In the genomic region with DNA sequence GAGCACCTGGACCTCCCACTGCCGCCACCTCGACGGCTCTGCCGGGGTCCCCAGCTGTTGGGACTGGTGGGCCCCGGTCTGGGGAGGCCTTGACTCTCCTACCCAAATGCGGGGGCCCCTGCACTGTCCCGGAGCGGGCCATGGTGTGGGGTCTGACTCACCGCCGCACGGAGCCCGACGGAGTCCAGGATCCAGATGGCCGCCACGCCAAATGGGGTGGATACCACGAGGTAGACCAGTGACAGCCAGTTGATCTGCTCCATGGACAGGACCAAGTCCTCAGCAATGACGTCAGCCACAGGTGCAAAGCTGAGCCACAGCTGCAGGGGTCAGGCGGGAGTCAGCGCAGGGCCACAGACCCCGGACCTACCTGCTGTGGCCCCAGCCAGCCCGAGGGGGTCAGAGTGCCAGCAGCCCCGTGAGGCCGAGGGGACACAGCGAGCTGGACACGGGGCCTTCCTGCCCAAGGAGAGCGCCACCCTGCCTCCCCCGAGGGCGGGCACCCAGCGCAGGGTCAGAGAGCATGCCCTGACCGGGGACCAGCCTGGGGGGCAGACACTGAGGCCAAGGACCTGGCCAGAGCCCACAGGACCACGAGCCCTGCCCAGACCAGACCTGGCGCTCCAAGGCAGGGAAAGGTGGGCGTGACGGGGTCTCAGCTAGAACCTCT, we compare ENCODE assay signal across 12 cellular contexts. TPM values are rescaled to one million over a fixed set of nuclear protein-coding genes. Genes with fewer than 3 reads are reported as not detected.
DNase-seq lines count a peak whose midpoint lies in the region; ATAC-seq and TF ChIP-seq lines count a peak whose summit lies in the region.
"Had no signal": no experiment of that assay in that cellular context is flagged by ENCODE, and none has a peak within 500 bp of the region (broad histone marks: within the 10 kb centered on the region; RNA-seq: fewer than 3 reads in every experiment).

No MANE protein-coding gene starts in this region.

- peak; percentile 7 for DNase-seq in activated naive CD4-positive, alpha-beta T cell treated with anti-CD3 and anti-CD28 coated beads, Interleukin-2, amount 50 U/mL, for 16 hours
- no peak for DNase-seq in activated naive CD4-positive, alpha-beta T cell (lab: John Stamatoyannopoulos, UW)
- DNase-seq in coronary artery (ENCODE audit: low spot score): peak; percentile 74
- peak in 1 of 2 donors; percentile 79 for DNase-seq in upper lobe of left lung
- no peak for DNase-seq in activated T-cell treated with anti-CD3 and anti-CD28 coated beads, Interleukin-2, amount 50 U/mL, for 4 hours
- no peak for DNase-seq in effector CD4-positive, alpha-beta T cell
- DNase-seq: COR-L47; effector memory CD8-positive, alpha-beta T cell; NCI-H1048; NCI-H2171 had no signal

- H3K9ac ChIP-seq in mucosa of stomach (ENCODE audit: low read length): peak overlapping the region; percentile 17

- WGBS in upper lobe of left lung, 2 donors: 96 to 97% methylated on average over 4 to 24 of the region's 34 CpGs

- no peak overlapping the region for H3K4me3 Mint-ChIP-seq in activated T-cell treated with anti-CD3 and anti-CD28 coated beads, Interleukin-2, amount 50 U/mL, for 4 hours
- H3K4me3 Mint-ChIP-seq: effector memory CD8-positive, alpha-beta T cell had no signal

- H3K9me3 ChIP-seq in mucosa of stomach (ENCODE audit: control insufficient read depth, low read length): no peaks in the 10 kb centered on the region
- H3K9me3 ChIP-seq in upper lobe of left lung: no peaks in the 10 kb centered on the region

- H3K4me3 ChIP-seq in coronary artery (peak overlapping the region; percentile 60), mucosa of stomach (ENCODE audit: low read length) (no peak overlapping the region), upper lobe of left lung (peak overlapping the region in 1 of 4 donors; percentile 61)

- H3K36me3 ChIP-seq in mucosa of stomach (ENCODE audit: control insufficient read depth, insufficient read depth, low read length) (no peaks in the 10 kb centered on the region), upper lobe of left lung (peaks cover 0 to 5% (median 0%) of the 10 kb centered on the region in 4 donors)

- H3K27me3 ChIP-seq in mucosa of stomach (ENCODE audit: control insufficient read depth, insufficient read depth, low read length) (no peaks in the 10 kb centered on the region), upper lobe of left lung (no peaks in the 10 kb centered on the region)

- H3K4me1 ChIP-seq in mucosa of stomach (ENCODE audit: control insufficient read depth, insufficient read depth, low read length) (peaks cover 63% of the 10 kb centered on the region), upper lobe of left lung (peaks cover 38 to 61% (median 49%) of the 10 kb centered on the region in 4 donors)

- TF ChIP-seq POLR2A in upper lobe of left lung (IDR thresholded peaks at IDR 0.05): no peak

- H3K27ac ChIP-seq in coronary artery (peak overlapping the region in 1 of 2 donors; percentile 91), upper lobe of left lung (peak overlapping the region in 3 of 4 donors; percentile 86 to 92 (median 91))

- H3K27me3 Mint-ChIP-seq in activated T-cell treated with anti-CD3 and anti-CD28 coated beads, Interleukin-2, amount 50 U/mL, for 4 hours (ENCODE audit: low read depth): peaks cover 13% of the 10 kb centered on the region

- ATAC-seq in upper lobe of left lung (ENCODE audit: low FRiP score in 2 of 2): no peak
- no peak for ATAC-seq in HG03342 (IDR thresholded peaks at IDR 0.05; ENCODE audit: unreplicated experiment)
- no peak for ATAC-seq in activated T-cell treated with anti-CD3 and anti-CD28 coated beads, Interleukin-2, amount 50 U/mL, for 4 hours

- no peak for TF ChIP-seq EP300 in upper lobe of left lung (IDR thresholded peaks at IDR 0.05)

- peaks cover 7% of the 10 kb centered on the region for H3K4me1 Mint-ChIP-seq in activated T-cell treated with anti-CD3 and anti-CD28 coated beads, Interleukin-2, amount 50 U/mL, for 4 hours (ENCODE audit: low read depth)

- no peaks in the 10 kb centered on the region for H3K36me3 Mint-ChIP-seq in activated T-cell treated with anti-CD3 and anti-CD28 coated beads, Interleukin-2, amount 50 U/mL, for 4 hours (ENCODE audit: insufficient read depth)

- no peaks in the 10 kb centered on the region for H3K9me3 Mint-ChIP-seq in activated T-cell treated with anti-CD3 and anti-CD28 coated beads, Interleukin-2, amount 50 U/mL, for 4 hours
- H3K9me3 Mint-ChIP-seq: effector memory CD8-positive, alpha-beta T cell had no signal

- TF ChIP-seq CTCF in coronary artery (IDR thresholded peaks at IDR 0.05) (no peak), upper lobe of left lung (IDR thresholded peaks at IDR 0.05) (no peak)

RNA-seq across cellular contexts. Expression of gene SLC49A3, which starts 2.4 kb away (rescaled TPM):
- 10 to 100 TPM; 12.2 to 65.0 (median 32.3) TPM for total RNA-seq in upper lobe of left lung
- under 1 TPM; 0.48 to 0.79 (median 0.53) TPM for total RNA-seq in activated T-cell treated with anti-CD3 and anti-CD28 coated beads, Interleukin-2, amount 50 U/mL, for 4 hours

RNA-seq across cellular contexts. Expression of gene MYL5, which starts 12.2 kb away (rescaled TPM):
- 10 to 100 TPM in 4 of 6 donors, 1 to 10 TPM in 2; 4.7 to 25.1 (median 17.1) TPM for total RNA-seq in upper lobe of left lung
- 10 to 100 TPM; 13.7 to 16.0 (median 15.1) TPM for total RNA-seq in activated T-cell treated with anti-CD3 and anti-CD28 coated beads, Interleukin-2, amount 50 U/mL, for 4 hours

RNA-seq across cellular contexts. Expression of gene ATP5ME, which starts 12.4 kb away (rescaled TPM):
- 100 to 1,000 TPM in 3 of 6 donors, 10 to 100 TPM in 3; 22.6 to 216 (median 106) TPM for total RNA-seq in upper lobe of left lung
- 100 to 1,000 TPM; 227 to 249 (median 244) TPM for total RNA-seq in activated T-cell treated with anti-CD3 and anti-CD28 coated beads, Interleukin-2, amount 50 U/mL, for 4 hours

RNA-seq across cellular contexts. Expression of gene PCGF3, which starts 19.1 kb away (rescaled TPM):
- total RNA-seq in upper lobe of left lung: 100 to 1,000 TPM in 1 of 6 donors, 10 to 100 TPM in 5; 36.4 to 150 (median 41.0) TPM
- 10 to 100 TPM; 20.7 to 27.8 (median 23.0) TPM for total RNA-seq in activated T-cell treated with anti-CD3 and anti-CD28 coated beads, Interleukin-2, amount 50 U/mL, for 4 hours

Comparison
In these comparisons a context has a peak if more than half of its experiments do, and no peak if none do; other contexts are left out.
1. DNase-seq: peak in activated naive CD4-positive, alpha-beta T cell treated with anti-CD3 and anti-CD28 coated beads, Interleukin-2, amount 50 U/mL, for 16 hours (single experiment) and coronary artery (single experiment); none in activated naive CD4-positive, alpha-beta T cell (0 of 4), activated T-cell treated with anti-CD3 and anti-CD28 coated beads, Interleukin-2, amount 50 U/mL, for 4 hours (single experiment) and effector CD4-positive, alpha-beta T cell (single experiment).
2. RNA of gene SLC49A3, which starts 2.4 kb away (total RNA-seq): 12.2 to 65.0 TPM in upper lobe of left lung; 0.48 to 0.79 TPM in activated T-cell treated with anti-CD3 and anti-CD28 coated beads, Interleukin-2, amount 50 U/mL, for 4 hours; every median in the first group is over 4 times any median in the second.